ENCODE assay signal across 27 cellular contexts in the genomic region with DNA sequence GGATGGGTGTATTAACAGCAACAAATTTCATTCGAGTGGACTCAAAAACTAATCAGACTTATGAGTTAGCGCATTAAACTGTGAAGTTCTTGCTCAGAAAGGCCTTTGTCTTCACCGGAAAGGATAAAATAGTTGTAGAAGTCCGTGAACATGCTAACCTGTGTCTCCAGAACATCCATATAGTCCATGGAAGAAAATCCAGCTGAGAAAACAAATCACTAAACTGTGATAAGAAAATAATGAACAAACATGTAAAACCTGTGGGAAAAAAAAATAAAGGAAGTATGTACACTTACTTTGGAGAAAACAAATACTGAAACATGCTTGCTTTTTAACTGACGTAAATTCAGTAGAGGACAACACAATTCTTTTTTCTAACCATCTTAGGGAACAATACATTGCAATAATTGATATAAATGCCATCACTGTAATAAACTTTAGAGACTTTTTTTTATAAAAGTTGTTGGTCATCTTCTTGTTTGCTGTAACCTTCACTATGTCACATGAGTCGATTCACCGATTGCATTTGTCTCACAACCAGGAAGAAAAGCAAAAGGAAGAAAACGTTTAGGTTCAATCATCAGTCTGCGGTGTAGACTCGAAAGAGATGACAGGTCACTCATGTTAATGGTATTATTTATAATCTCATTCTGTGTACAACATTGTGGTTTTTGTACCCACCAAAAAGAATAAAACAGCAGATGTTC.
"Had no signal": no experiment of that assay in that cellular context is flagged by ENCODE, and none has a peak within 500 bp of the region (broad histone marks: within the 10 kb centered on the region; RNA-seq: fewer than 3 reads in every experiment).

No MANE protein-coding gene starts in this region.

- H3K27me3 Mint-ChIP-seq: dendritic cell treated with granulocyte-macrophage colony-stimulating factor and Interleukin-4, amounts not matched to agents 40 ng/mL and 50 ng/mL, for 4 days had no signal

- ATAC-seq: effector memory CD8-positive, alpha-beta T cell; esophagus mucosa; gastrocnemius medialis; heart right ventricle; left cardiac atrium; left lung; left ventricle myocardium superior; lower lobe of right lung; mucosa of descending colon had no signal

- H3K27me3 ChIP-seq: colonic mucosa, esophagus squamous epithelium, gastrocnemius medialis, heart right ventricle, left lung had no signal

- H3K4me3 ChIP-seq: colonic mucosa, esophagus squamous epithelium, gastrocnemius medialis, heart right ventricle, left lung, lower lobe of right lung, mucosa of descending colon had no signal

- H3K4me1 ChIP-seq: colonic mucosa, esophagus squamous epithelium, gastrocnemius medialis, heart right ventricle, left lung, lower lobe of right lung had no signal

- H3K36me3 Mint-ChIP-seq: naive B cell had no signal

- H3K27ac ChIP-seq: colonic mucosa, epithelial cell of prostate, esophagus squamous epithelium, gastrocnemius medialis, heart right ventricle, left lung, lower lobe of right lung had no signal

- FAIRE-seq: endometrium, islet of Langerhans, keratinocyte had no signal

- H3K4me1 Mint-ChIP-seq: endodermal cell, mesothelial cell of epicardium, naive B cell had no signal

- H3K36me3 ChIP-seq: colonic mucosa, esophagus squamous epithelium, gastrocnemius medialis, heart right ventricle, left lung, lower lobe of right lung had no signal

- H3K4me3 Mint-ChIP-seq: dendritic cell treated with granulocyte-macrophage colony-stimulating factor and Interleukin-4, amounts not matched to agents 40 ng/mL and 50 ng/mL, for 4 days; effector memory CD8-positive, alpha-beta T cell; endodermal cell; mesothelial cell of epicardium; naive B cell had no signal

- DNase-seq: colonic mucosa; cortex of kidney; effector CD8-positive, alpha-beta T cell; effector memory CD8-positive, alpha-beta T cell; endodermal cell; erythroblast; esophagus squamous epithelium; foreskin fibroblast; gastrocnemius medialis; glutamatergic neuron; head of caudate nucleus; heart right ventricle; hippocampal formation; left cardiac atrium; left ventricle myocardium superior; lower lobe of right lung; mesenchymal stem cell; naive B cell had no signal

- H3K9me3 Mint-ChIP-seq: effector memory CD8-positive, alpha-beta T cell; endodermal cell; mesothelial cell of epicardium had no signal

- H3K9me3 ChIP-seq: colonic mucosa, esophagus squamous epithelium, gastrocnemius medialis, heart right ventricle, left lung, lower lobe of right lung, mucosa of descending colon had no signal
